ENCODE assay signal across 8 cellular contexts in the genomic region with DNA sequence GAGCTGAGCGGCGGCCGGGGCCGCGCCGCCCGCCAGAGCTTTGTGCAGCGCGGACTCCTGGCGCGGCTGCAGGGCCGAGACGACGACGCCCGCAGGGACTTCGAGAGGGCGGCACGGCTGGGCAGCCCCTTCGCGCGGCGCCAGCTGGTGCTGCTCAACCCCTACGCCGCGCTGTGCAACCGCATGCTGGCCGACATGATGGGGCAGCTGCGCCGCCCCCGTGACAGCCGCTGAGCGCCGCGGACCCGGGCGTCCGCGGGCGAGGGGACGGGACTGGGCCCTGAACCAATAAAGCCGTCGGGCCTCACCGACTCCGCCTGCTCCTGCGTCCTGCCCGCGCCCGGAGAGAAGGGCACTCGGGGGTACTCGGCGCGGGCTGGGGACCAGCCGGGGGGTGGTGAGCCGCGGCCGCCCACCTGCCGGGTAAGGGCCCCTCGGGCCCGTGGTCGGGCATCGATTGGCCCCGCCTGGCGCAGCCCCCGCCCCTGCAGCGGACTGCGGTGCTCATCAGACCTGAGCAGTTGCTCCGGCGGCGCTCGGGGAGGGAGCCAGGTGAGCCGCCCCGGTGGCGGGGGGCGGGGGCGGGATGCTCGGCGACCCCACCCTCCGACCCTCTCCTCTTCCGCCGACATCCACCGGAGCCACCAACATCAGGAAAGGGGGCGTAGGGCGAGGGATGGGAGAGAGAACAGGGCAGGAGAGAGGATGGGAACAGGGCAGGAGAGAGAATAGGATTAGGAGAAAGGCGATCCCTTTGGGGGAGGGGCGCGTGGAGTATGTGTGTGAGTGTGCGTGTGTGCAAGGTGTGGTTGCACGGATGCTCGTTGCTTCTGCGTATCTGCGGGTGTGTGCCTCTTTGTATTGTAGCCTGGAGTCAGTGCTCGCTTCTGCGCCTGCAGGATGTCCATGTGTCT. TPM values are rescaled to one million over a fixed set of nuclear protein-coding genes. Genes with fewer than 3 reads are reported as not detected.
DNase-seq lines count a peak whose midpoint lies in the region; ATAC-seq and TF ChIP-seq lines count a peak whose summit lies in the region.

A gene (plus strand): TSS at position 510 of the 914 bp plus-strand sequence. CDS start 610 bp downstream, outside the sequence.

- ATAC-seq in HG02763 (IDR thresholded peaks at IDR 0.05; ENCODE audit: unreplicated experiment) = peak; percentile 61

- peaks cover 15% of the 10 kb centered on the region for H3K4me1 Mint-ChIP-seq in endothelial cell (ENCODE audit: unreplicated experiment)

- H3K27ac Mint-ChIP-seq in endothelial cell (ENCODE audit: unreplicated experiment) = no peak within 1 kb of the TSS

- peak within 1 kb of the TSS; percentile 80 for H3K4me3 ChIP-seq in GM12864 (ENCODE audit: low read depth, low read length)

- H3K9me3 Mint-ChIP-seq in endothelial cell (ENCODE audit: unreplicated experiment) = no peaks in the 10 kb centered on the region

- peaks cover 5% of the 10 kb centered on the region for H3K36me3 Mint-ChIP-seq in endothelial cell (ENCODE audit: low read depth, unreplicated experiment)

- peak within 1 kb of the TSS; percentile 98 for H3K4me3 Mint-ChIP-seq in endothelial cell (ENCODE audit: unreplicated experiment)

- H3K27me3 Mint-ChIP-seq in endothelial cell (ENCODE audit: unreplicated experiment) = peaks cover 30% of the 10 kb centered on the region

- no peak for DNase-seq in GM12864 (ENCODE audit: low read depth)
- peak; percentile 91 for DNase-seq in NCI-H526 treated with DMSO at 0.1 percent for 48 hours (lab: John Stamatoyannopoulos, UW)
- DNase-seq in activated CD8-positive, alpha-beta memory T cell treated with anti-CD3 and anti-CD28 coated beads for 48 hours (ENCODE audit: low read depth in 2 of 3, low spot score in 2 of 3) = peak; percentile 41 to 54 (median 49)
- peak; percentile 70 for DNase-seq in endothelial cell (ENCODE audit: low spot score)
- peak; percentile 78 for DNase-seq in midbrain (lab: John Stamatoyannopoulos, UW)
- DNase-seq in stimulated activated CD8-positive, alpha-beta memory T cell treated with anti-CD3 and anti-CD28 coated beads, Interleukin-15, amount 100 ng/mL, for 24 hours (ENCODE audit: low read depth) = peak; percentile 48
- no peak for DNase-seq in A172 (ENCODE audit: low spot score)

- no peak for TF ChIP-seq CTCF in GM12864 (IDR thresholded peaks at IDR 0.05; ENCODE audit: low read depth, low read length, missing control alignments)
- TF ChIP-seq CTCF in endothelial cell (IDR thresholded peaks at IDR 0.05; ENCODE audit: unreplicated experiment) = no peak

RNA-seq across cellular contexts. Expression of the gene that starts here (rescaled TPM):
- 16.1 TPM for total RNA-seq in endothelial cell (ENCODE audit: unreplicated experiment)
- total RNA-seq in A172 (2014; rRNA removed; shearing (Covaris generic)) = 0.24 and 1.3 TPM in 2 replicates

Comparison
In these comparisons a context has a peak if more than half of its experiments do, and no peak if none do; other contexts are left out.
1. DNase-seq: peak in NCI-H526 treated with DMSO at 0.1 percent for 48 hours (single experiment), activated CD8-positive, alpha-beta memory T cell treated with anti-CD3 and anti-CD28 coated beads for 48 hours (3 of 3), endothelial cell (single experiment), midbrain (single experiment) and stimulated activated CD8-positive, alpha-beta memory T cell treated with anti-CD3 and anti-CD28 coated beads, Interleukin-15, amount 100 ng/mL, for 24 hours (single experiment); none in GM12864 (single experiment) and A172 (single experiment).